ENCODE assay signal across 35 cellular contexts in the genomic region with DNA sequence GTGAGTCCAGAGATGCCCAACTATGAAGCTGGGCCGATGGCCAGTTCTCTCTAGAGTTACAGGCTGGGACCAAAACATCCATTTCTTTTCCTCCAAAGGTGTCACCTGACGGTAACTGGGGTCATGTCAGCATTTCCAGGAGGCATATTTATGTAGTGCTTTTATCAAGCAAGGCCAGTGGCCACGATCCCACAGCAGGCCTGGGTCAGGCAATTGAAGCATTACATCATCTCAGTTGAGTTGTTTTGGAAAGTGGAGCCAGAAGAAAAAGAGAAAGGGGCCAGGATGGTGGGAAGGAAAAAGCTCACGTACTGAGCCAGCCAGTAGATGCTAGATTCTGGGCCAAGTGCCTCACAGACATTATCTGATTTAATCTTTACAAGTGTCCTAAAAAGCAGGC.
"Had no signal": no experiment of that assay in that cellular context is flagged by ENCODE, and none has a peak within 500 bp of the region (broad histone marks: within the 10 kb centered on the region; RNA-seq: fewer than 3 reads in every experiment).

No MANE protein-coding gene starts in this region.

- H3K9me3 ChIP-seq: MG63 had no signal

- H3K27me3 ChIP-seq: MG63 had no signal

- H3K4me3 ChIP-seq: MG63 had no signal

- H3K36me3 ChIP-seq: MG63 had no signal

- DNase-seq: Karpas-422, Kasumi-1, MG63, MM.1S, MV-4-11, NCI-H1048, NCI-H1092, NCI-H1092 treated with DMSO at 0.1 percent for 48 hours, NCI-H1105, NCI-H1105 treated with DMSO at 0.1 percent for 48 hours, NCI-H1417, NCI-H1417 treated with DMSO at 0.1 percent for 48 hours, NCI-H1436, NCI-H1436 treated with DMSO at 0.1 percent for 48 hours, NCI-H146, NCI-H1694, NCI-H1694 treated with DMSO at 0.1 percent for 48 hours, NCI-H187, NCI-H187 treated with DMSO at 0.1 percent for 48 hours, NCI-H1930, NCI-H2029, NCI-H2029 treated with DMSO at 0.1 percent for 48 hours, NCI-H2081, NCI-H2081 treated with DMSO at 0.1 percent for 48 hours, NCI-H2107, NCI-H2171, NCI-H2171 treated with DMSO at 0.1 percent for 48 hours, NCI-H2227 treated with DMSO at 0.1 percent for 48 hours, NCI-H226, NCI-H345, NCI-H446, NCI-H446 treated with DMSO at 0.1 percent for 48 hours, NCI-H510A, NCI-H510A treated with DMSO at 0.1 percent for 48 hours, NCI-H524 had no signal
